Comparison of ENCODE assay signal across 8 cellular contexts in the genomic region with DNA sequence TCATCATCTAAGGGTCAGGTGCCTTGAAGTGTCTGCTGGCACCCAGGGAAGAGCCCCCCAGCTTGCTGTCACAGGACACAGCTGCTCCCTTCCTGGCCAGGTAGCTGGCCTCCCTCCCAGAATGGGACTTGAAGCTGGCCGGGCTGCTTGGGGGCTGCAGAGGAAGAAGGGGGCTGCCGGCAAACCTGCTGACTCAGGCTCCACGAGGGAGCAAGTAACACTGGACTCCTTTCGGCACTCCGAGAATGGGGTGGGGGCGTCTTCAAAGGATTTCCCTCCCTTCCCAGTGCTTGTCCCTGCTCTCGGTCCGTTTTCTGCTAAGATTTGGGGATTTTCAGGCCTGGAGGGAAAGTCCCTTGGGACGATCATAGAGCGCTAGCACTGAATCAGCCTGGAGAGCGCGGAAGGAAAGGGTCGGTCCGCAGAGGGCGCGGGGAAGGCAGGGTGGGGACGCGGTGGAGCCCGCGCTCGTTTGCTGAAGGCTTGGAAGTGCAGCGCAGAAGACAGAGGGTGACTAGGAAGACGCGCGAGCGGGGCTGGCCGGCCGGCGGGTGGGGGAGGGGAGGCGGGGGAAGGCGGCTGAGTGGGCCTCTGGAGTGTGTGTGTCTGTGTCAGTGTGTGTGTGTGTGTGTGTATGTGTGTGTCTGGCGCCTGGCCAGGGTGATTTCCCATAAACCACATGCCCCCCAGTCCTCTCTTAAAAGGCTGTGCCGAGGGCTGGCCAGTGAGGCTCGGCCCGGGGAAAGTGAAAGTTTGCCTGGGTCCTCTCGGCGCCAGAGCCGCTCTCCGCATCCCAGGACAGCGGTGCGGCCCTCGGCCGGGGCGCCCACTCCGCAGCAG. TPM values are rescaled to one million over a fixed set of nuclear protein-coding genes. Genes with fewer than 3 reads are reported as not detected.
DNase-seq lines count a peak whose midpoint lies in the region; ATAC-seq, FAIRE-seq and TF ChIP-seq lines count a peak whose summit lies in the region.

A gene with protein sequence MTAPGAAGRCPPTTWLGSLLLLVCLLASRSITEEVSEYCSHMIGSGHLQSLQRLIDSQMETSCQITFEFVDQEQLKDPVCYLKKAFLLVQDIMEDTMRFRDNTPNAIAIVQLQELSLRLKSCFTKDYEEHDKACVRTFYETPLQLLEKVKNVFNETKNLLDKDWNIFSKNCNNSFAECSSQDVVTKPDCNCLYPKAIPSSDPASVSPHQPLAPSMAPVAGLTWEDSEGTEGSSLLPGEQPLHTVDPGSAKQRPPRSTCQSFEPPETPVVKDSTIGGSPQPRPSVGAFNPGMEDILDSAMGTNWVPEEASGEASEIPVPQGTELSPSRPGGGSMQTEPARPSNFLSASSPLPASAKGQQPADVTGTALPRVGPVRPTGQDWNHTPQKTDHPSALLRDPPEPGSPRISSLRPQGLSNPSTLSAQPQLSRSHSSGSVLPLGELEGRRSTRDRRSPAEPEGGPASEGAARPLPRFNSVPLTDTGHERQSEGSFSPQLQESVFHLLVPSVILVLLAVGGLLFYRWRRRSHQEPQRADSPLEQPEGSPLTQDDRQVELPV (plus strand): TSS at position 727 of the 840 bp plus-strand sequence. CDS start 175 bp downstream, outside the sequence.

- WGBS in adipose tissue, 3 donors = 1 to 15% (median 1%) methylated on average over 36 to 45 of the region's 45 CpGs
- 11 to 12% methylated on average over 42 to 45 of the region's 45 CpGs for WGBS in pancreas, 2 donors

- CTCF ChIA-PET in CD4-positive, alpha-beta T cell (lab: Charles Lee) = interaction anchor here (1.5 kb wide), 1 partner anchor 74 kb away, joined by 3 read pairs; a partner anchor contains a TSS

- H3K27ac Mint-ChIP-seq in CD4-positive, alpha-beta T cell = peak within 1 kb of the TSS; percentile 77
- peak within 1 kb of the TSS; percentile 75 for H3K27ac Mint-ChIP-seq in HFFc6
- H3K27ac Mint-ChIP-seq in T-helper 1 cell treated with Interleukin-12 subunit alpha and Interleukin-12 subunit beta and Interleukin-4 antibody, amounts not matched to agents 30 μg/mL and 1 μg/mL, for 36 hours = peak within 1 kb of the TSS; percentile 94

- TF ChIP-seq CTCF in CD4-positive, alpha-beta T cell (IDR thresholded peaks at IDR 0.05) = no peak
- TF ChIP-seq CTCF in HFFc6 (IDR thresholded peaks at IDR 0.05) = no peak
- no peak for TF ChIP-seq CTCF in cardiac muscle cell (IDR thresholded peaks at IDR 0.05; ENCODE audit: low read depth, low read length)
- TF ChIP-seq CTCF in pancreas (IDR thresholded peaks at IDR 0.05) = no peak
- TF ChIP-seq CTCF in tibial artery (IDR thresholded peaks at IDR 0.05) = no peak

- no peak for FAIRE-seq in pancreas (lab: Jason Lieb, UNC)

- no peaks in the 10 kb centered on the region for H3K36me3 Mint-ChIP-seq in CD4-positive, alpha-beta T cell (ENCODE audit: low read depth)
- H3K36me3 Mint-ChIP-seq in HFFc6 (ENCODE audit: low read depth) = no peaks in the 10 kb centered on the region
- peaks cover 35% of the 10 kb centered on the region for H3K36me3 Mint-ChIP-seq in T-helper 1 cell treated with Interleukin-12 subunit alpha and Interleukin-12 subunit beta and Interleukin-4 antibody, amounts not matched to agents 30 μg/mL and 1 μg/mL, for 36 hours (ENCODE audit: low read depth)

- no peaks in the 10 kb centered on the region for H3K9me3 ChIP-seq in CD4-positive, alpha-beta T cell (ENCODE audit: control insufficient read depth, low read length)
- no peaks in the 10 kb centered on the region for H3K9me3 ChIP-seq in cardiac muscle cell (ENCODE audit: low read depth)
- no peaks in the 10 kb centered on the region for H3K9me3 ChIP-seq in pancreas
- H3K9me3 ChIP-seq in tibial artery = no peaks in the 10 kb centered on the region

- peaks cover 5% of the 10 kb centered on the region for H3K4me1 ChIP-seq in cardiac muscle cell (ENCODE audit: low read depth)
- peaks cover 0 to 6% (median 0%) of the 10 kb centered on the region in 3 donors for H3K4me1 ChIP-seq in pancreas
- H3K4me1 ChIP-seq in tibial artery = peaks cover 0 to 49% (median 37%) of the 10 kb centered on the region in 4 donors

- ATAC-seq in CD4-positive, alpha-beta T cell (ENCODE audit: poor library complexity) = peak; percentile 43
- ATAC-seq in pancreas (peak; percentile 63 to 76 (median 73)), HG02588 (IDR thresholded peaks at IDR 0.05; ENCODE audit: unreplicated experiment) (no peak)

- H3K4me3 Mint-ChIP-seq in CD4-positive, alpha-beta T cell = peak within 1 kb of the TSS; percentile 91
- H3K4me3 Mint-ChIP-seq in HFFc6 = peak within 1 kb of the TSS; percentile 92
- H3K4me3 Mint-ChIP-seq in T-helper 1 cell treated with Interleukin-12 subunit alpha and Interleukin-12 subunit beta and Interleukin-4 antibody, amounts not matched to agents 30 μg/mL and 1 μg/mL, for 36 hours = peak within 1 kb of the TSS; percentile 92

- H3K27me3 ChIP-seq in CD4-positive, alpha-beta T cell (ENCODE audit: control insufficient read depth, insufficient read depth, low read length) = no peaks in the 10 kb centered on the region
- H3K27me3 ChIP-seq in cardiac muscle cell (peaks cover 22% of the 10 kb centered on the region), pancreas (no peaks in the 10 kb centered on the region), tibial artery (no peaks in the 10 kb centered on the region)

- H3K36me3 ChIP-seq in cardiac muscle cell = no peaks in the 10 kb centered on the region
- H3K36me3 ChIP-seq in pancreas = no peaks in the 10 kb centered on the region
- H3K36me3 ChIP-seq in tibial artery = peaks cover 0 to 1% (median 0%) of the 10 kb centered on the region in 3 donors

- no peak within 1 kb of the TSS for H3K27ac ChIP-seq in CD4-positive, alpha-beta T cell (ENCODE audit: low read depth, low read length)
- peak within 1 kb of the TSS; percentile 40 for H3K27ac ChIP-seq in adipose tissue (ENCODE audit: low read depth, low read length)
- peak within 1 kb of the TSS; percentile 51 for H3K27ac ChIP-seq in cardiac muscle cell
- H3K27ac ChIP-seq in pancreas = peak within 1 kb of the TSS; percentile 13 to 59 (median 40)
- peak within 1 kb of the TSS; percentile 79 to 83 for H3K27ac ChIP-seq in tibial artery

- H3K4me1 Mint-ChIP-seq in CD4-positive, alpha-beta T cell (ENCODE audit: low read depth) = peaks cover 68% of the 10 kb centered on the region
- H3K4me1 Mint-ChIP-seq in HFFc6 (ENCODE audit: low read depth) = peaks cover 57% of the 10 kb centered on the region
- H3K4me1 Mint-ChIP-seq in T-helper 1 cell treated with Interleukin-12 subunit alpha and Interleukin-12 subunit beta and Interleukin-4 antibody, amounts not matched to agents 30 μg/mL and 1 μg/mL, for 36 hours (ENCODE audit: low read depth) = peaks cover 68% of the 10 kb centered on the region

- intact Hi-C loops in CD4-positive, alpha-beta T cell (cut with DNase I, micrococcal nuclease) = loop anchor here in 1 of 2 experiments (5.0 kb wide), 1 partner anchor 108 kb away; no protein-coding TSS in a partner anchor
- intact Hi-C loops in pancreas (cut with DNase I) (no loop called here), tibial artery (cut with DNase I; ENCODE audit: low total_unique reads) (loop anchor here (10.0 kb wide), 1 partner anchor 116 kb away; no protein-coding TSS in a partner anchor)

- H3K4me3 ChIP-seq in cardiac muscle cell = peak within 1 kb of the TSS; percentile 60
- H3K4me3 ChIP-seq in pancreas = peak within 1 kb of the TSS; percentile 33 to 70 (median 56)
- H3K4me3 ChIP-seq in tibial artery = peak within 1 kb of the TSS; percentile 72 to 76

- H3K27me3 Mint-ChIP-seq in CD4-positive, alpha-beta T cell = peaks cover 10% of the 10 kb centered on the region
- H3K27me3 Mint-ChIP-seq in HFFc6 (ENCODE audit: insufficient read depth) = no peaks in the 10 kb centered on the region; the same call in 1 of the 2 replicates
- H3K27me3 Mint-ChIP-seq in T-helper 1 cell treated with Interleukin-12 subunit alpha and Interleukin-12 subunit beta and Interleukin-4 antibody, amounts not matched to agents 30 μg/mL and 1 μg/mL, for 36 hours (ENCODE audit: low read depth) = no peaks in the 10 kb centered on the region

- no peaks in the 10 kb centered on the region for H3K9me3 Mint-ChIP-seq in CD4-positive, alpha-beta T cell
- no peaks in the 10 kb centered on the region for H3K9me3 Mint-ChIP-seq in HFFc6
- no peaks in the 10 kb centered on the region for H3K9me3 Mint-ChIP-seq in T-helper 1 cell treated with Interleukin-12 subunit alpha and Interleukin-12 subunit beta and Interleukin-4 antibody, amounts not matched to agents 30 μg/mL and 1 μg/mL, for 36 hours

- DNase-seq in CD4-positive, alpha-beta T cell = peak; percentile 20 to 56 (median 36)
- DNase-seq in HFFc6 (peak; percentile 70), cardiac muscle cell (ENCODE audit: low read depth in 1 of 2, low spot score in 1 of 2) (peak; percentile 72 to 96), pancreas (peak; percentile 65 to 88 (median 72)), tibial artery (peak; percentile 86 to 88)

- POLR2A ChIA-PET in CD4-positive, alpha-beta T cell (lab: Charles Lee) = interaction anchor here (1.2 kb wide), 1 partner anchor 10 kb away, joined by 3 read pairs; no protein-coding TSS in a partner anchor

RNA-seq across cellular contexts. Expression of the gene that starts here (rescaled TPM):
- total RNA-seq in CD4-positive, alpha-beta T cell = 1 to 10 TPM; 6.5 to 6.7 TPM
- 10 to 100 TPM; 28.7 to 79.3 (median 72.4) TPM for total RNA-seq in HFFc6 (2021; fragmentation: NEBNext Ultra II Directional; extraction: Animal tissue kit (Norgen Biotek cat#: 25700))
- polyA plus RNA-seq in adipose tissue (10 to 100 TPM; 10.6 to 82.1 (median 18.6) TPM), cardiac muscle cell (4.9 and 6.6 TPM in 2 replicates), pancreas (10 to 100 TPM; 15.5 to 16.5 TPM)
- total RNA-seq in cardiac muscle cell (5.0 and 5.7 TPM in 2 replicates), pancreas (10 to 100 TPM in 4 of 6 donors, 1 to 10 TPM in 2; 6.7 to 38.3 (median 13.4) TPM)

Comparison
In these comparisons a context has a peak if more than half of its experiments do, and no peak if none do; other contexts are left out.
1. DNase-seq: peak in every context shown above with its lines; median percentile 87 in tibial artery; 84 in cardiac muscle cell; 72 in pancreas; 70 in HFFc6; 36 in CD4-positive, alpha-beta T cell.